In the genomic region with DNA sequence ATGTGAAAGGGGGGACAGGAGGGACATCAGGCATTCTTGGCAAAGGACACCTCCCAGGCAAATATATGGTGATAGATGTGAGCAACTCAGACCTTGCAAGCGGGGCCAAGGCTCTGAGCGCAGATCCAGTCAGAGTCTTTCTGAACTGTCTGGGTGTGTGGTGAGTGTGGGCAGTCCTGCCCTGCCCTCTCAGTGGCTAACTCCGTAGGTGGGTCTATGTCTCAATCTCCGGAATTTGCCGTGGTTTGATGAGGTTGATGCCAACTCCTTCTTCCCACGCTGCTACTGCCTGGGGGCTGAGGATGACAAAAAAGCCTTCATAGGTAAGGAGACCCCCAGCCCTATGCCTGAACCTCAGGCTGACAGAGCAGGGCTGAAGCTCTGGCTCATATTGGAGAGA, we compare ENCODE assay signal across 21 cellular contexts. TPM values are rescaled to one million over a fixed set of nuclear protein-coding genes. Genes with fewer than 3 reads are reported as not detected.
DNase-seq lines count a peak whose midpoint lies in the region; ATAC-seq, FAIRE-seq and TF ChIP-seq lines count a peak whose summit lies in the region.
"Had no signal": no experiment of that assay in that cellular context is flagged by ENCODE, and none has a peak within 500 bp of the region (broad histone marks: within the 10 kb centered on the region; RNA-seq: fewer than 3 reads in every experiment).

No MANE protein-coding gene starts in this region.

- TF ChIP-seq RAD21 in GM12878 (IDR thresholded peaks at IDR 0.05; ENCODE audit: insufficient read depth, low read depth, low read length): no peak

- TF ChIP-seq POLR2A in breast epithelium (IDR thresholded peaks at IDR 0.05) (no peak), GM12878 (IDR thresholded peaks at IDR 0.05; ENCODE audit: low read depth, low read length) (0 out of 2 replicates have a peak, but pooled peaks have one; percentile 18)

- H3K27me3 ChIP-seq in breast epithelium: no peaks in the 10 kb centered on the region
- no peaks in the 10 kb centered on the region for H3K27me3 ChIP-seq in GM12878 (replicated peaks in 1 of 2; ENCODE audit: control insufficient read depth in 2 of 2, insufficient read depth in 2 of 2, low read length in 1 of 2)
- H3K27me3 ChIP-seq in lower lobe of right lung (ENCODE audit: low read depth): no peaks in the 10 kb centered on the region
- no peaks in the 10 kb centered on the region for H3K27me3 ChIP-seq in upper lobe of right lung
- H3K27me3 ChIP-seq in Caco-2 (replicated peaks; ENCODE audit: control insufficient read depth, insufficient read depth, low read length): no peaks in the 10 kb centered on the region

- intact Hi-C loops in MCF 10A (cut with micrococcal nuclease): no loop called here
- intact Hi-C loops in breast epithelium (cut with DNase I; ENCODE audit: low total_unique reads): no loop called here
- intact Hi-C loops in GM12878 (cut with micrococcal nuclease; ENCODE audit: unreplicated experiment): no loop called here
- intact Hi-C loops in lower lobe of right lung (cut with DNase I): no loop called here
- intact Hi-C loops in upper lobe of right lung (cut with DNase I): no loop called here
- intact Hi-C loops in Caco-2 (cut with micrococcal nuclease; ENCODE audit: unreplicated experiment): no loop called here

- no peak overlapping the region for H2AFZ ChIP-seq in GM12878 (ENCODE audit: control insufficient read depth, low read depth, low read length)

- TF ChIP-seq EP300 in GM12878 (IDR thresholded peaks at IDR 0.05; ENCODE audit: borderline replicate concordance in 1 of 2, control insufficient read depth in 1 of 2, low read depth in 2 of 2, low read length in 2 of 2): no peak

- RAD21 ChIA-PET in GM12878 (lab: Charles Lee; ENCODE audit: unreplicated experiment): no interaction called here

- no peak for ATAC-seq in GM12878
- no peak for ATAC-seq in lower lobe of right lung
- peak; percentile 53 for ATAC-seq in upper lobe of right lung
- no peak for ATAC-seq in HG02973 (IDR thresholded peaks at IDR 0.05; ENCODE audit: unreplicated experiment)
- ATAC-seq: A549; CD8-positive, alpha-beta T cell; HCT116 had no signal

- H3K27ac ChIP-seq in breast epithelium (peak overlapping the region in 1 of 2 donors; percentile 30), GM12878 (ENCODE audit: control insufficient read depth, insufficient read depth) (no peak overlapping the region), lower lobe of right lung (no peak overlapping the region), upper lobe of right lung (no peak overlapping the region)
- H3K27ac ChIP-seq: 22Rv1, A549, C4-2B, HL-60 had no signal

- H3K9ac ChIP-seq in GM12878 (ENCODE audit: control insufficient read depth, insufficient read depth, low read length): no peak overlapping the region

- no peak overlapping the region for H3K4me3 ChIP-seq in breast epithelium
- no peak overlapping the region for H3K4me3 ChIP-seq in GM12878
- H3K4me3 ChIP-seq in lower lobe of right lung: no peak overlapping the region
- H3K4me3 ChIP-seq in upper lobe of right lung: no peak overlapping the region
- H3K4me3 ChIP-seq in Caco-2 (ENCODE audit: low read depth, low read length): no peak overlapping the region
- H3K4me3 ChIP-seq: A549 had no signal

- no peaks in the 10 kb centered on the region for H3K36me3 ChIP-seq in breast epithelium
- no peaks in the 10 kb centered on the region; a peak in 2 of 4 replicates for H3K36me3 ChIP-seq in GM12878 (ENCODE audit: control insufficient read depth in 2 of 2, insufficient read depth in 2 of 2, low read length in 1 of 2)
- H3K36me3 ChIP-seq in lower lobe of right lung: peaks cover 3% of the 10 kb centered on the region
- peaks cover 5% of the 10 kb centered on the region for H3K36me3 ChIP-seq in upper lobe of right lung
- H3K36me3 ChIP-seq in Caco-2 (ENCODE audit: control insufficient read depth, insufficient read depth, low read length): no peaks in the 10 kb centered on the region

- no peak for TF ChIP-seq CTCF in MCF 10A (IDR thresholded peaks at IDR 0.05; ENCODE audit: unreplicated experiment)
- TF ChIP-seq CTCF in breast epithelium (IDR thresholded peaks at IDR 0.05): no peak
- no peak for TF ChIP-seq CTCF in GM12878 (IDR thresholded peaks at IDR 0.05 in 2 of 3, conservative IDR thresholded peaks at IDR 0.05 in 1 of 3; ENCODE audit: control insufficient read depth in 2 of 3, extremely low read depth in 1 of 3, insufficient read depth in 1 of 3, low read depth in 3 of 3, low read length in 3 of 3)
- TF ChIP-seq CTCF in lower lobe of right lung (IDR thresholded peaks at IDR 0.05): no peak
- no peak for TF ChIP-seq CTCF in upper lobe of right lung (IDR thresholded peaks at IDR 0.05)
- TF ChIP-seq CTCF in Caco-2 (IDR thresholded peaks at IDR 0.05; ENCODE audit: insufficient read depth in 1 of 2, low read depth in 1 of 2, low read length in 1 of 2, severe bottlenecking in 1 of 2, unreplicated experiment in 1 of 2): no peak

- 82% methylated on average over 6 of the region's 6 CpGs for WGBS in GM12878 (ENCODE audit: insufficient coverage, insufficient replicate concordance, low lambda C conversion rate, missing lambda C conversion rate)

- FAIRE-seq in GM12878 (lab: Jason Lieb, UNC): no peak
- FAIRE-seq: A549, D721Med, G401.6, GM12892, GM18507 had no signal

- SMC1A ChIA-PET in GM12878 (lab: Charles Lee; ENCODE audit: uncharacterized antibody, unreplicated experiment): no interaction called here

- H3K79me2 ChIP-seq in GM12878 (ENCODE audit: control insufficient read depth, insufficient read depth, low read length): no peaks in the 10 kb centered on the region

- H3K36me3 Mint-ChIP-seq in MCF 10A (ENCODE audit: insufficient read depth, unreplicated experiment) (no peaks in the 10 kb centered on the region), Caco-2 (ENCODE audit: insufficient read depth, unreplicated experiment) (no peaks in the 10 kb centered on the region)

- BruUV-seq in MCF 10A (replicated peaks; lab: Mats Ljungman, UMichigan): no TSS peak
- no TSS peak for BruUV-seq in GM12878 (replicated peaks; lab: Mats Ljungman, UMichigan)
- BruUV-seq in Caco-2 (replicated peaks; lab: Mats Ljungman, UMichigan): no TSS peak

- H4K20me1 ChIP-seq in GM12878 (ENCODE audit: control insufficient read depth, insufficient read depth): no peaks in the 10 kb centered on the region

- H3K4me2 ChIP-seq in GM12878 (ENCODE audit: control insufficient read depth, insufficient read depth): no peak overlapping the region
- H3K4me2 ChIP-seq: A549 had no signal

- H3K27me3 Mint-ChIP-seq in MCF 10A (ENCODE audit: insufficient read depth, unreplicated experiment) (no peaks in the 10 kb centered on the region), Caco-2 (ENCODE audit: insufficient read depth, unreplicated experiment) (no peaks in the 10 kb centered on the region)

- in situ Hi-C loops in GM12878 (cut with MboI): no loop called here

- CTCF ChIA-PET in MCF 10A (lab: Yijun Ruan, JAX): interaction anchor here (0.6 to 0.9 kb wide), 3 partner anchors 11 to 129 kb away, joined by 3 read pairs; no protein-coding TSS in a partner anchor
- CTCF ChIA-PET in GM12878 (lab: Yijun Ruan, JAX): no interaction called here
- CTCF ChIA-PET in Caco-2 (lab: Charles Lee): no interaction called here

- H3K9me3 Mint-ChIP-seq in MCF 10A (ENCODE audit: unreplicated experiment) (no peaks in the 10 kb centered on the region), Caco-2 (ENCODE audit: unreplicated experiment) (no peaks in the 10 kb centered on the region)
- H3K9me3 Mint-ChIP-seq: CD8-positive, alpha-beta T cell had no signal

- H3K9me3 ChIP-seq in breast epithelium: no peaks in the 10 kb centered on the region
- no peaks in the 10 kb centered on the region for H3K9me3 ChIP-seq in GM12878 (replicated peaks; ENCODE audit: control insufficient read depth, insufficient read depth, low read length)
- no peaks in the 10 kb centered on the region for H3K9me3 ChIP-seq in lower lobe of right lung
- no peaks in the 10 kb centered on the region for H3K9me3 ChIP-seq in upper lobe of right lung
- no peaks in the 10 kb centered on the region for H3K9me3 ChIP-seq in Caco-2
- H3K9me3 ChIP-seq: A549 had no signal

- H3K4me1 Mint-ChIP-seq in MCF 10A (ENCODE audit: insufficient read depth, unreplicated experiment) (no peaks in the 10 kb centered on the region), Caco-2 (ENCODE audit: low read depth, unreplicated experiment) (no peaks in the 10 kb centered on the region)

- no peak overlapping the region for H3K4me3 Mint-ChIP-seq in MCF 10A (ENCODE audit: unreplicated experiment)
- no peak overlapping the region for H3K4me3 Mint-ChIP-seq in Caco-2 (ENCODE audit: unreplicated experiment)
- H3K4me3 Mint-ChIP-seq: CD8-positive, alpha-beta T cell had no signal

- POLR2A ChIA-PET in MCF 10A (lab: Yijun Ruan, JAX) (interaction anchor here (1.1 kb wide), 1 partner anchor 11 kb away, joined by 4 read pairs; no protein-coding TSS in a partner anchor), GM12878 (lab: Charles Lee) (interaction anchor here (1.1 kb wide), 1 partner anchor 13 kb away, joined by 3 read pairs; no protein-coding TSS in a partner anchor), Caco-2 (lab: Charles Lee) (no interaction called here)

- DNase-seq in MCF 10A (ENCODE audit: unreplicated experiment) (peak; percentile 16), breast epithelium (ENCODE audit: low spot score in 2 of 2) (no peak), GM12878 (ENCODE audit: low read depth, low spot score) (no peak), lower lobe of right lung (peak; percentile 14), upper lobe of right lung (no peak), OCI-M1 (lab: John Stamatoyannopoulos, UW) (no peak), Caco-2 (no peak)
- DNase-seq: AML-193; CD8-positive, alpha-beta T cell; GOT3; H7 had no signal

- H3K4me1 ChIP-seq in breast epithelium (no peaks in the 10 kb centered on the region), GM12878 (ENCODE audit: control insufficient read depth, insufficient read depth, low read length) (no peaks in the 10 kb centered on the region), lower lobe of right lung (no peaks in the 10 kb centered on the region), upper lobe of right lung (no peaks in the 10 kb centered on the region), Caco-2 (no peaks in the 10 kb centered on the region)
- H3K4me1 ChIP-seq: A549 had no signal

- no peak overlapping the region for H3K27ac Mint-ChIP-seq in MCF 10A (ENCODE audit: low read depth, unreplicated experiment)
- no peak overlapping the region for H3K27ac Mint-ChIP-seq in Caco-2 (ENCODE audit: unreplicated experiment)
- H3K27ac Mint-ChIP-seq: CD8-positive, alpha-beta T cell had no signal

RNA-seq across cellular contexts. Expression of gene TTLL3, which starts 7.4 kb away (rescaled TPM):
- total RNA-seq in MCF 10A (2022): 14.6 and 16.6 TPM in 2 replicates
- total RNA-seq in breast epithelium: 10 to 100 TPM; 63.1 to 76.7 (median 72.3) TPM
- total RNA-seq in GM12878 (2013; cell fraction: nucleolus; rRNA removed): 275 and 305 TPM in 2 replicates
- 19.9 and 22.3 TPM in 2 replicates for total RNA-seq in GM12878 (2014; rRNA removed)
- 14.5 and 15.6 TPM in 2 replicates for total RNA-seq in GM12878 (2014; rRNA removed; fragmentation: Illumina TruSeq; extraction: Trizol)
- 30.4 and 36.1 TPM in 2 replicates for total RNA-seq in GM12878 (2021)
- 39.0 TPM for polyA plus RNA-seq in GM12878 (2011; ENCODE audit: low read depth)
- 33.8 and 45.3 TPM in 2 replicates for polyA plus RNA-seq in GM12878 (2011; rRNA removed)
- polyA plus RNA-seq in GM12878 (2011; cell fraction: cytosol; rRNA removed): 54.6 and 61.0 TPM in 2 replicates
- polyA plus RNA-seq in GM12878 (2011; cell fraction: nucleus; rRNA removed): 363 and 399 TPM in 2 replicates
- polyA plus RNA-seq in GM12878 (2012): 50.9 and 55.6 TPM in 2 replicates
- polyA plus RNA-seq in GM12878 (2014; fragmentation: Illumina TruSeq; extraction: Trizol): 30.1 and 30.7 TPM in 2 replicates
- 1 to 10 TPM; 4.2 to 6.8 TPM for polyA plus RNA-seq in GM12878 (2014; fragmentation: Nextera tagmentation; extraction: Ambion mirVana)
- polyA plus RNA-seq in GM12878 (2014; rRNA removed): 49.3 and 51.3 TPM in 2 replicates
- 10 to 100 TPM; 10.4 to 13.2 TPM for polyA plus RNA-seq in GM12878 (2016; fragmentation: Nextera tagmentation; extraction: Ambion mirVana)
- polyA minus RNA-seq in GM12878 (2011; rRNA and poly(A)+ RNA removed): 51.2 and 66.0 TPM in 2 replicates
- polyA minus RNA-seq in GM12878 (2011; cell fraction: cytosol; rRNA and poly(A)+ RNA removed): 11.6 and 16.2 TPM in 2 replicates
- polyA minus RNA-seq in GM12878 (2011; cell fraction: nucleus; rRNA and poly(A)+ RNA removed): 52.8 and 85.3 TPM in 2 replicates
- 50.0 TPM for total RNA-seq in lower lobe of right lung
- 37.3 TPM for total RNA-seq in upper lobe of right lung
- total RNA-seq in Caco-2 (2022): 10.3 and 13.3 TPM in 2 replicates

RNA-seq across cellular contexts. Expression of gene ARPC4, which starts 24.6 kb away (rescaled TPM):
- total RNA-seq in MCF 10A (2022): 122 and 132 TPM in 2 replicates
- total RNA-seq in breast epithelium: 100 to 1,000 TPM; 116 to 163 (median 117) TPM
- 176 and 182 TPM in 2 replicates for total RNA-seq in GM12878 (2013; cell fraction: nucleolus; rRNA removed)
- 329 and 354 TPM in 2 replicates for total RNA-seq in GM12878 (2014; rRNA removed)
- total RNA-seq in GM12878 (2014; rRNA removed; fragmentation: Illumina TruSeq; extraction: Trizol): 243 and 257 TPM in 2 replicates
- 274 and 277 TPM in 2 replicates for total RNA-seq in GM12878 (2021)
- polyA plus RNA-seq in GM12878 (2011; ENCODE audit: low read depth): 159 TPM
- polyA plus RNA-seq in GM12878 (2011; rRNA removed): 177 and 192 TPM in 2 replicates
- polyA plus RNA-seq in GM12878 (2011; cell fraction: cytosol; rRNA removed): 168 and 237 TPM in 2 replicates
- polyA plus RNA-seq in GM12878 (2011; cell fraction: nucleus; rRNA removed): 109 and 131 TPM in 2 replicates
- polyA plus RNA-seq in GM12878 (2012): 206 and 224 TPM in 2 replicates
- 260 and 266 TPM in 2 replicates for polyA plus RNA-seq in GM12878 (2014; fragmentation: Illumina TruSeq; extraction: Trizol)
- 10 to 100 TPM; 42.0 to 55.9 TPM for polyA plus RNA-seq in GM12878 (2014; fragmentation: Nextera tagmentation; extraction: Ambion mirVana)
- polyA plus RNA-seq in GM12878 (2014; rRNA removed): 293 and 302 TPM in 2 replicates
- polyA plus RNA-seq in GM12878 (2016; fragmentation: Nextera tagmentation; extraction: Ambion mirVana): 100 to 1,000 TPM; 313 to 326 TPM
- 174 and 234 TPM in 2 replicates for polyA minus RNA-seq in GM12878 (2011; rRNA and poly(A)+ RNA removed)
- polyA minus RNA-seq in GM12878 (2011; cell fraction: cytosol; rRNA and poly(A)+ RNA removed): 133 and 141 TPM in 2 replicates
- polyA minus RNA-seq in GM12878 (2011; cell fraction: nucleus; rRNA and poly(A)+ RNA removed): 58.4 and 99.3 TPM in 2 replicates
- total RNA-seq in lower lobe of right lung: 170 TPM
- 148 TPM for total RNA-seq in upper lobe of right lung
- total RNA-seq in Caco-2 (2022): 158 and 160 TPM in 2 replicates

RNA-seq across cellular contexts. Expression of gene TADA3, which starts 25.2 kb away (rescaled TPM):
- 72.0 and 77.1 TPM in 2 replicates for total RNA-seq in MCF 10A (2022)
- 10 to 100 TPM; 66.1 to 73.4 (median 70.1) TPM for total RNA-seq in breast epithelium
- 15.3 and 16.4 TPM in 2 replicates for total RNA-seq in GM12878 (2013; cell fraction: nucleolus; rRNA removed)
- total RNA-seq in GM12878 (2014; rRNA removed): 61.6 and 71.2 TPM in 2 replicates
- 38.2 and 41.2 TPM in 2 replicates for total RNA-seq in GM12878 (2014; rRNA removed; fragmentation: Illumina TruSeq; extraction: Trizol)
- 50.5 and 52.2 TPM in 2 replicates for total RNA-seq in GM12878 (2021)
- 16.9 TPM for polyA plus RNA-seq in GM12878 (2011; ENCODE audit: low read depth)
- polyA plus RNA-seq in GM12878 (2011; rRNA removed): 19.6 and 33.6 TPM in 2 replicates
- polyA plus RNA-seq in GM12878 (2011; cell fraction: cytosol; rRNA removed): 50.5 and 55.8 TPM in 2 replicates
- polyA plus RNA-seq in GM12878 (2011; cell fraction: nucleus; rRNA removed): 33.5 and 35.2 TPM in 2 replicates
- polyA plus RNA-seq in GM12878 (2012): 31.8 and 35.6 TPM in 2 replicates
- 26.0 and 49.8 TPM in 2 replicates for polyA plus RNA-seq in GM12878 (2014; fragmentation: Illumina TruSeq; extraction: Trizol)
- polyA plus RNA-seq in GM12878 (2014; fragmentation: Nextera tagmentation; extraction: Ambion mirVana): 1 to 10 TPM; 2.6 to 9.0 TPM
- 55.7 and 63.4 TPM in 2 replicates for polyA plus RNA-seq in GM12878 (2014; rRNA removed)
- polyA plus RNA-seq in GM12878 (2016; fragmentation: Nextera tagmentation; extraction: Ambion mirVana): 10 to 100 TPM; 64.7 to 71.0 TPM
- 17.2 and 38.1 TPM in 2 replicates for polyA minus RNA-seq in GM12878 (2011; rRNA and poly(A)+ RNA removed)
- polyA minus RNA-seq in GM12878 (2011; cell fraction: cytosol; rRNA and poly(A)+ RNA removed): 17.3 and 17.9 TPM in 2 replicates
- 10.2 and 15.5 TPM in 2 replicates for polyA minus RNA-seq in GM12878 (2011; cell fraction: nucleus; rRNA and poly(A)+ RNA removed)
- total RNA-seq in lower lobe of right lung: 53.8 TPM
- total RNA-seq in upper lobe of right lung: 55.8 TPM
- 49.2 and 49.6 TPM in 2 replicates for total RNA-seq in Caco-2 (2022)

RNA-seq across cellular contexts. Expression of gene RPUSD3, which starts 26.4 kb away (rescaled TPM):
- total RNA-seq in MCF 10A (2022) (40.3 and 40.7 TPM in 2 replicates), breast epithelium (10 to 100 TPM; 33.4 to 41.3 (median 38.3) TPM), GM12878 (2014; rRNA removed) (38.7 and 44.8 TPM in 2 replicates), GM12878 (2014; rRNA removed; fragmentation: Illumina TruSeq; extraction: Trizol) (26.9 and 28.9 TPM in 2 replicates), GM12878 (2021) (41.3 and 44.9 TPM in 2 replicates), lower lobe of right lung (36.5 TPM), upper lobe of right lung (27.7 TPM), Caco-2 (2022) (54.8 and 61.8 TPM in 2 replicates)
- 43.7 and 48.1 TPM in 2 replicates for total RNA-seq in GM12878 (2013; cell fraction: nucleolus; rRNA removed)
- polyA plus RNA-seq in GM12878 (2011; ENCODE audit: low read depth): 17.4 TPM
- polyA plus RNA-seq in GM12878 (2011; rRNA removed) (17.6 and 48.0 TPM in 2 replicates), GM12878 (2014; fragmentation: Illumina TruSeq; extraction: Trizol) (23.2 and 33.8 TPM in 2 replicates), GM12878 (2014; fragmentation: Nextera tagmentation; extraction: Ambion mirVana) (10 to 100 TPM in 1 of 2 experiments, 1 to 10 TPM in 1; 6.4 to 13.6 TPM), GM12878 (2014; rRNA removed) (38.8 and 43.2 TPM in 2 replicates), GM12878 (2016; fragmentation: Nextera tagmentation; extraction: Ambion mirVana) (10 to 100 TPM; 68.9 to 72.9 TPM)
- 44.7 and 49.4 TPM in 2 replicates for polyA plus RNA-seq in GM12878 (2011; cell fraction: cytosol; rRNA removed)
- 51.8 and 64.3 TPM in 2 replicates for polyA plus RNA-seq in GM12878 (2011; cell fraction: nucleus; rRNA removed)
- polyA plus RNA-seq in GM12878 (2012): 25.4 and 31.3 TPM in 2 replicates
- 32.4 and 38.2 TPM in 2 replicates for polyA minus RNA-seq in GM12878 (2011; rRNA and poly(A)+ RNA removed)
- 7.4 and 19.8 TPM in 2 replicates for polyA minus RNA-seq in GM12878 (2011; cell fraction: cytosol; rRNA and poly(A)+ RNA removed)
- 12.5 and 24.1 TPM in 2 replicates for polyA minus RNA-seq in GM12878 (2011; cell fraction: nucleus; rRNA and poly(A)+ RNA removed)

RNA-seq across cellular contexts. Expression of gene CAMK1, which starts 47.7 kb away (rescaled TPM):
- 8.3 and 11.7 TPM in 2 replicates for total RNA-seq in MCF 10A (2022)
- 10 to 100 TPM; 25.2 to 58.7 (median 40.0) TPM for total RNA-seq in breast epithelium
- not detected in 2 replicates for total RNA-seq in GM12878 (2013; cell fraction: nucleolus; rRNA removed)
- 0.44 and 0.73 TPM in 2 replicates for total RNA-seq in GM12878 (2014; rRNA removed)
- total RNA-seq in GM12878 (2014; rRNA removed; fragmentation: Illumina TruSeq; extraction: Trizol): 0.31 and 0.32 TPM in 2 replicates
- 0.61 and 0.64 TPM in 2 replicates for total RNA-seq in GM12878 (2021)
- 0.79 TPM for polyA plus RNA-seq in GM12878 (2011; ENCODE audit: low read depth)
- polyA plus RNA-seq in GM12878 (2011; rRNA removed): 0.16 and 0.24 TPM in 2 replicates
- polyA plus RNA-seq in GM12878 (2011; cell fraction: cytosol; rRNA removed): 0.48 and 0.67 TPM in 2 replicates
- 0.43 and 0.47 TPM in 2 replicates for polyA plus RNA-seq in GM12878 (2011; cell fraction: nucleus; rRNA removed)
- 1.0 and 1.6 TPM in 2 replicates for polyA plus RNA-seq in GM12878 (2012)
- 0.28 TPM in 1 of 2 replicates, not detected in the other for polyA plus RNA-seq in GM12878 (2014; fragmentation: Illumina TruSeq; extraction: Trizol)
- polyA plus RNA-seq in GM12878 (2014; fragmentation: Nextera tagmentation; extraction: Ambion mirVana): not detected
- polyA plus RNA-seq in GM12878 (2014; rRNA removed): 0.18 and 0.37 TPM in 2 replicates
- polyA plus RNA-seq in GM12878 (2016; fragmentation: Nextera tagmentation; extraction: Ambion mirVana): 1 to 10 TPM; 1.5 to 2.1 TPM
- polyA minus RNA-seq in GM12878 (2011; rRNA and poly(A)+ RNA removed): 0.37 and 0.67 TPM in 2 replicates
- not detected in 2 replicates for polyA minus RNA-seq in GM12878 (2011; cell fraction: cytosol; rRNA and poly(A)+ RNA removed)
- polyA minus RNA-seq in GM12878 (2011; cell fraction: nucleus; rRNA and poly(A)+ RNA removed): 0.12 TPM in 1 of 2 replicates, not detected in the other
- 30.8 TPM for total RNA-seq in lower lobe of right lung
- total RNA-seq in upper lobe of right lung: 35.7 TPM
- 9.7 and 11.9 TPM in 2 replicates for total RNA-seq in Caco-2 (2022)
- total RNA-seq: CD8-positive, alpha-beta T cell had no signal

Comparison
In these comparisons a context has a peak if more than half of its experiments do, and no peak if none do; other contexts are left out.
1. DNase-seq: peak in MCF 10A (single experiment) and lower lobe of right lung (single experiment); none in breast epithelium (0 of 2), GM12878 (single experiment), upper lobe of right lung (single experiment), OCI-M1 (single experiment) and Caco-2 (0 of 2).